Comparison of ENCODE assay signal across 11 cellular contexts in the genomic region with DNA sequence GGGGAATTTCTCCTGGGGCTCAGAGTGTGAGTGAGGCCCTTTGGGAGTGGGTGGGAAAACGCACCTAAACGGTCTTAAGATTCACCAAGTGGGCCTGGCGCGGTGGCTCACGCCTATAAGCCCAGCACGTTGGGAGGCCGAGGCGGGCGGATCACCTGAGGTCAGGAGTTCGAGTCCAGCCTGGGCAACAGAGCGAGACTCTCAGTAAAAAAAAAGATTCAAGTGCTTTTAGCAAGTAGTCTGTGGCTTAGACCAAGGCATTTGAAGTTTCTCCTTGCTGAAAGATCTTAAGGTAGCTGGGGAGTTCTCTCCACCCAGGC. TPM values are rescaled to one million over a fixed set of nuclear protein-coding genes. Genes with fewer than 3 reads are reported as not detected.
A peak's percentile ranks its signal among the peaks of the same experiment; 100 is the strongest.
DNase-seq lines count a peak whose midpoint lies in the region; ATAC-seq and TF ChIP-seq lines count a peak whose summit lies in the region.
"Had no signal": no experiment of that assay in that cellular context is flagged by ENCODE, and none has a peak within 500 bp of the region (broad histone marks: within the 10 kb centered on the region; RNA-seq: fewer than 3 reads in every experiment).

No MANE protein-coding gene starts in this region.

- H3K27ac ChIP-seq in right atrium auricular region (peak overlapping the region; percentile 30 to 98), vagina (peak overlapping the region; percentile 96)

- H3K4me3 ChIP-seq in right atrium auricular region (peak overlapping the region; percentile 73 to 93), vagina (peak overlapping the region; percentile 71 to 85)

- CTCF ChIA-PET in MCF 10A (lab: Yijun Ruan, JAX): interaction anchor here (0.7 to 2.8 kb wide), 6 partner anchors 9 to 784 kb away, joined by 3 to 20 read pairs (median 6); partner anchors contain the start of gene RNU5D-1

- H3K27ac Mint-ChIP-seq in MCF 10A (ENCODE audit: low read depth, unreplicated experiment) (peak overlapping the region; percentile 99), mesothelial cell of epicardium (peak overlapping the region; percentile 99)

- H3K4me1 Mint-ChIP-seq in MCF 10A (ENCODE audit: insufficient read depth, unreplicated experiment) (peaks cover 25% of the 10 kb centered on the region), mesothelial cell of epicardium (peaks cover 24% of the 10 kb centered on the region)

- TF ChIP-seq POLR2A in vagina (IDR thresholded peaks at IDR 0.05): no peak

- H3K4me1 ChIP-seq in right atrium auricular region (peaks cover 0 to 33% of the 10 kb centered on the region in 2 donors), vagina (peaks cover 26% of the 10 kb centered on the region)

- no TSS peak for BruUV-seq in MCF 10A (replicated peaks; lab: Mats Ljungman, UMichigan)

- POLR2A ChIA-PET in MCF 10A (lab: Yijun Ruan, JAX): interaction anchor here (0.7 to 4.8 kb wide), 25 partner anchors 9 to 1204 kb away, joined by 3 to 93 read pairs (median 8); partner anchors contain the start of genes BEST4, BTBD19, DYNLT4 and EIF2B3

- no peak for ATAC-seq in GM19395 (IDR thresholded peaks at IDR 0.05; ENCODE audit: unreplicated experiment)

- no peaks in the 10 kb centered on the region for H3K27me3 ChIP-seq in right atrium auricular region
- H3K27me3 ChIP-seq in vagina: no peaks in the 10 kb centered on the region

- TF ChIP-seq CTCF in right atrium auricular region (IDR thresholded peaks at IDR 0.05) (no peak), MCF 10A (IDR thresholded peaks at IDR 0.05; ENCODE audit: unreplicated experiment) (no peak), mesothelial cell of epicardium (IDR thresholded peaks at IDR 0.05; ENCODE audit: unreplicated experiment) (no peak), vagina (IDR thresholded peaks at IDR 0.05) (no peak)

- DNase-seq in right atrium auricular region (ENCODE audit: low spot score) (no peak), cardiac septum (ENCODE audit: low spot score) (no peak), MCF 10A (ENCODE audit: unreplicated experiment) (no peak), mesothelial cell of epicardium (ENCODE audit: low spot score in 2 of 2, unreplicated experiment in 2 of 2) (no peak), vagina (ENCODE audit: extremely low spot score in 2 of 2) (no peak), inferior parietal cortex (ENCODE audit: extremely low spot score) (no peak), NCI-H128 (lab: John Stamatoyannopoulos, UW; ENCODE audit: unreplicated experiment) (no peak)
- DNase-seq: GDM1 had no signal

- peak overlapping the region; percentile 91 for H3K4me3 Mint-ChIP-seq in MCF 10A (ENCODE audit: unreplicated experiment)
- H3K4me3 Mint-ChIP-seq in mesothelial cell of epicardium: peak overlapping the region; percentile 87

- peaks cover 70% of the 10 kb centered on the region for H3K36me3 Mint-ChIP-seq in MCF 10A (ENCODE audit: insufficient read depth, unreplicated experiment)
- peaks cover 32% of the 10 kb centered on the region for H3K36me3 Mint-ChIP-seq in mesothelial cell of epicardium

- H3K27me3 Mint-ChIP-seq in MCF 10A (ENCODE audit: insufficient read depth, unreplicated experiment): no peaks in the 10 kb centered on the region
- H3K27me3 Mint-ChIP-seq in mesothelial cell of epicardium (ENCODE audit: low read depth): no peaks in the 10 kb centered on the region

- H3K9me3 ChIP-seq in right atrium auricular region (no peaks in the 10 kb centered on the region), vagina (no peaks in the 10 kb centered on the region)

- H3K9me3 Mint-ChIP-seq in MCF 10A (ENCODE audit: unreplicated experiment) (no peaks in the 10 kb centered on the region), mesothelial cell of epicardium (no peaks in the 10 kb centered on the region)

- intact Hi-C loops in cardiac septum (cut with DNase I) (no loop called here), MCF 10A (cut with micrococcal nuclease) (no loop called here), vagina (cut with DNase I) (loop anchor here (5.0 kb wide), 1 partner anchor 39 kb away; the partner anchor contains the start of gene KIF2C)

- H3K36me3 ChIP-seq in right atrium auricular region (peaks cover 45% of the 10 kb centered on the region), vagina (peaks cover 0 to 39% of the 10 kb centered on the region in 2 donors)

RNA-seq across cellular contexts. Expression of gene RPS8, which starts 1.4 kb away (rescaled TPM):
- total RNA-seq in right atrium auricular region: 1,000 to 10,000 TPM; 1,080 to 1,461 TPM
- 581 TPM for total RNA-seq in cardiac septum
- total RNA-seq in MCF 10A (2022): 2,454 and 2,713 TPM in 2 replicates
- 2,191 to 2,296 TPM (median 2,278 TPM) in 3 replicates for total RNA-seq in mesothelial cell of epicardium
- total RNA-seq in vagina: 2,511 TPM

RNA-seq across cellular contexts. Expression of gene BEST4, which starts 11.3 kb away (rescaled TPM):
- not detected for total RNA-seq in right atrium auricular region
- 0.11 TPM for total RNA-seq in cardiac septum
- total RNA-seq in MCF 10A (2022): 0.35 and 0.49 TPM in 2 replicates
- total RNA-seq in mesothelial cell of epicardium: 1.4 to 1.7 TPM (median 1.4 TPM) in 3 replicates
- not detected for total RNA-seq in vagina
- total RNA-seq: LHCN-M2 had no signal

RNA-seq across cellular contexts. Expression of gene PLK3, which starts 23.5 kb away (rescaled TPM):
- total RNA-seq in right atrium auricular region: 10 to 100 TPM in 1 of 2 donors, 1 to 10 TPM in 1; 9.1 to 10.8 TPM
- 8.4 TPM for total RNA-seq in cardiac septum
- total RNA-seq in MCF 10A (2022): 47.2 and 68.0 TPM in 2 replicates
- total RNA-seq in mesothelial cell of epicardium: 24.7 to 27.5 TPM (median 27.4 TPM) in 3 replicates
- 77.6 TPM for total RNA-seq in vagina

RNA-seq across cellular contexts. Expression of gene DYNLT4, which starts 30.4 kb away (rescaled TPM):
- total RNA-seq in right atrium auricular region (1 to 10 TPM in 1 of 2 donors, not detected in 1; 2.4 TPM), cardiac septum (not detected), MCF 10A (2022) (not detected in 2 replicates), mesothelial cell of epicardium (0.31 to 0.72 TPM (median 0.47 TPM) in 3 replicates), vagina (not detected)
- total RNA-seq: cerebellum, LHCN-M2 had no signal

RNA-seq across cellular contexts. Expression of gene BTBD19, which starts 31.6 kb away (rescaled TPM):
- total RNA-seq in right atrium auricular region (1 to 10 TPM; 1.8 to 5.6 TPM), cardiac septum (4.4 TPM), MCF 10A (2022) (11.7 and 15.5 TPM in 2 replicates), mesothelial cell of epicardium (33.6 to 43.7 TPM (median 38.3 TPM) in 3 replicates), vagina (7.9 TPM)
